ENCODE assay signal across 8 cellular contexts in genomic region chr20:11692567-11692966, GRCh38.
"Had no signal": no experiment of that assay in that cellular context is flagged by ENCODE, and none has a peak within 500 bp of the region (broad histone marks: within the 10 kb centered on the region; RNA-seq: fewer than 3 reads in every experiment).

No MANE protein-coding gene starts in this region.

- H3K4me3 Mint-ChIP-seq: GM23338, H9 had no signal

- H2AFZ ChIP-seq: GM23338 had no signal

- H3K27ac Mint-ChIP-seq: GM23338, H9 had no signal

- DNase-seq: H9, HCEC 1CT, IMR-90 had no signal

- H3K4me2 ChIP-seq: GM23338 had no signal

- H3K4me3 ChIP-seq: GM23338, K562 had no signal

- FAIRE-seq: H1, H54, HTR-8/SVneo, K562 had no signal
